Comparison of ENCODE assay signal across 22 cellular contexts in the genomic region with DNA sequence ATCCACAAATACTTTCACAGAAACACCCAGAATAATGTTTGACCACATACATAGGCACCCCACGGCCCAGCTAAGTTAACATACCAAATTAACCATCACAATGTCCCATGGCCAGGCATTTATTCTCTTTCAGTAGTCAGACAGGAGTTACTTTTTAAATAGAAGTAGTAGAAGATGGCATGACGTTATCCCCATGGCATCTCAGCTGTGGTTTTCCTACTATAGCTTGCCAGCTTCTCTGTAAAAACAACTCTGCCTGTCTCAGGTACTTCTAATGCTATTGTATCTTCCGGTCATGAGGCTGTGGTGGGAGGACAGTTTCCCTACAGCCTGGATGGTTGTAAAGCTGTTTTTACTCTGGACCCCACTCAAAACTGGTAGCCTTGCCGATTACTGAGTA. TPM values are rescaled to one million over a fixed set of nuclear protein-coding genes. Genes with fewer than 3 reads are reported as not detected.
DNase-seq lines count a peak whose midpoint lies in the region; TF ChIP-seq lines count a peak whose summit lies in the region.
"Had no signal": no experiment of that assay in that cellular context is flagged by ENCODE, and none has a peak within 500 bp of the region (broad histone marks: within the 10 kb centered on the region; RNA-seq: fewer than 3 reads in every experiment).

No MANE protein-coding gene starts in this region.

- in situ Hi-C loops in T47D (cut with HindIII; ENCODE audit: low pct_unique_long_range_greater_than_20kb, low sequenced_read_pairs) = no loop called here

- H3K4me1 ChIP-seq in MM.1S (ENCODE audit: low read length) (peaks cover 16% of the 10 kb centered on the region), Peyer's patch (no peaks in the 10 kb centered on the region)
- H3K4me1 ChIP-seq: left ventricle myocardium inferior had no signal

- no peaks in the 10 kb centered on the region for H4K20me1 ChIP-seq in MM.1S (ENCODE audit: insufficient read depth, low read length)

- DNase-seq in EL (peak; percentile 42), MM.1S (peak; percentile 72), T47D (ENCODE audit: low read depth in 1 of 2, low spot score in 1 of 2) (peak; percentile 13 to 37), kidney tubule cell (ENCODE audit: low spot score) (peak; percentile 78), Peyer's patch (no peak), D341Med (ENCODE audit: low spot score) (no peak), CD1c-positive myeloid dendritic cell (ENCODE audit: extremely low spot score) (no peak)
- no peak for DNase-seq in activated CD8-positive, alpha-beta memory T cell treated with anti-CD3 and anti-CD28 coated beads, Interleukin-2, amount 50 U/mL, for 4 hours
- DNase-seq: activated naive CD4-positive, alpha-beta T cell treated with anti-CD3 and anti-CD28 coated beads, Interleukin-2, amount 10 ng/mL, durations not matched to agents 7 days and 5 days; activated T-cell treated with anti-CD3 and anti-CD28 coated beads, Interleukin-2, amount 50 U/mL, for 1 hour; CD4-positive, alpha-beta T cell; DMS79 treated with DMSO at 0.1 percent for 48 hours; HCEC 1CT; left ventricle myocardium inferior; NCI-H1105 treated with DMSO at 0.1 percent for 48 hours; NCI-H748 treated with DMSO at 0.1 percent for 48 hours had no signal

- H2AFZ ChIP-seq in MM.1S (ENCODE audit: low read length) = peak overlapping the region; percentile 31; the same call in 1 of the 2 replicates

- no peaks in the 10 kb centered on the region for H3K79me2 ChIP-seq in MM.1S (ENCODE audit: low read length)

- H3K4me3 ChIP-seq in MM.1S (ENCODE audit: low read length) (no peak overlapping the region), Peyer's patch (no peak overlapping the region)
- H3K4me3 ChIP-seq: coronary artery, left ventricle myocardium inferior, thoracic aorta had no signal

- no peak for TF ChIP-seq POLR2A in Peyer's patch (IDR thresholded peaks at IDR 0.05)

- peak overlapping the region; percentile 57; the same call in 1 of the 2 replicates for H3K4me2 ChIP-seq in MM.1S (ENCODE audit: low read depth, low read length)
- H3K4me2 ChIP-seq: KMS-11 had no signal

- H3K27ac ChIP-seq in MM.1S (ENCODE audit: low read length) (peak overlapping the region; percentile 60; the same call in 1 of the 2 replicates), Peyer's patch (no peak overlapping the region)
- H3K27ac ChIP-seq: coronary artery, KMS-11, left ventricle myocardium inferior, thoracic aorta had no signal

- H3K9me2 ChIP-seq in MM.1S (replicated peaks; ENCODE audit: insufficient read depth, low read length) = no peaks in the 10 kb centered on the region

- no peaks in the 10 kb centered on the region for H3K36me3 ChIP-seq in MM.1S (replicated peaks; ENCODE audit: insufficient read depth, low read length)
- H3K36me3 ChIP-seq in Peyer's patch = no peaks in the 10 kb centered on the region
- H3K36me3 ChIP-seq: left ventricle myocardium inferior, thoracic aorta had no signal

- TF ChIP-seq CTCF in MM.1S (IDR thresholded peaks at IDR 0.05; ENCODE audit: low read length) = no peak
- TF ChIP-seq CTCF in Peyer's patch (IDR thresholded peaks at IDR 0.05) = no peak

- H3K27me3 ChIP-seq in MM.1S (replicated peaks; ENCODE audit: insufficient read depth, low read length) (no peaks in the 10 kb centered on the region), Peyer's patch (no peaks in the 10 kb centered on the region)

- H3K9me3 ChIP-seq in MM.1S (replicated peaks; ENCODE audit: insufficient read depth, low read length) = no peaks in the 10 kb centered on the region
- H3K9me3 ChIP-seq in Peyer's patch = no peaks in the 10 kb centered on the region
- H3K9me3 ChIP-seq: thoracic aorta had no signal

- 0 out of 2 replicates have a peak, but pooled peaks cover 6% of the 10 kb centered on the region for H3F3A ChIP-seq in MM.1S (ENCODE audit: insufficient read depth, low read length)

- H3K9ac ChIP-seq in MM.1S (ENCODE audit: low read length) = no peak overlapping the region
- H3K9ac ChIP-seq: KMS-11 had no signal

RNA-seq across cellular contexts. Expression of a gene that starts 19.3 kb away (rescaled TPM):
- 1 to 10 TPM in 1 of 4 donors, not detected in 3; 2.0 TPM for total RNA-seq in Peyer's patch
- total RNA-seq: CD4-positive, alpha-beta T cell; frontal cortex; mononuclear cell; pulmonary artery endothelial cell had no signal

RNA-seq across cellular contexts. Expression of a gene that starts 48.7 kb away (rescaled TPM):
- total RNA-seq in Peyer's patch = not detected
- total RNA-seq: CD4-positive, alpha-beta T cell; frontal cortex; mononuclear cell; pulmonary artery endothelial cell; thoracic aorta had no signal

RNA-seq across cellular contexts. Expression of a gene that starts 52.7 kb away (rescaled TPM):
- 1 to 10 TPM in 1 of 4 donors, not detected in 3; 1.2 TPM for total RNA-seq in Peyer's patch
- total RNA-seq: frontal cortex, left ventricle myocardium inferior, pulmonary artery endothelial cell had no signal

Comparison
In these comparisons a context has a peak if more than half of its experiments do, and no peak if none do; other contexts are left out.
1. DNase-seq: peak in EL (single experiment), MM.1S (single experiment), T47D (2 of 2) and kidney tubule cell (single experiment); none in Peyer's patch (0 of 3), D341Med (single experiment), CD1c-positive myeloid dendritic cell (single experiment) and activated CD8-positive, alpha-beta memory T cell treated with anti-CD3 and anti-CD28 coated beads, Interleukin-2, amount 50 U/mL, for 4 hours (single experiment).